In genomic region chr14:89618309-89618708, GRCh38 we compare ENCODE assay signal across 9 cellular contexts.
A peak's percentile ranks its signal among the peaks of the same experiment; 100 is the strongest.
DNase-seq lines count a peak whose midpoint lies in the region; ATAC-seq, FAIRE-seq and TF ChIP-seq lines count a peak whose summit lies in the region.
"Had no signal": no experiment of that assay in that cellular context is flagged by ENCODE, and none has a peak within 500 bp of the region (broad histone marks: within the 10 kb centered on the region; RNA-seq: fewer than 3 reads in every experiment).

No MANE protein-coding gene starts in this region.

- H3K79me2 ChIP-seq in OCI-LY3 (ENCODE audit: low read length) (peaks cover 5% of the 10 kb centered on the region; the same call in 1 of the 2 replicates), endothelial cell of umbilical vein (ENCODE audit: control insufficient read depth, insufficient read depth, low read length) (peaks cover 13% of the 10 kb centered on the region)

- TF ChIP-seq CTCF in OCI-LY3 (IDR thresholded peaks at IDR 0.05; ENCODE audit: low read depth, low read length) = no peak
- TF ChIP-seq CTCF in endothelial cell of umbilical vein (IDR thresholded peaks at IDR 0.05; ENCODE audit: extremely low read depth in 1 of 2, insufficient read depth in 1 of 2, low read depth in 1 of 2, low read length in 2 of 2) = no peak

- H3K9me1 ChIP-seq in endothelial cell of umbilical vein (replicated peaks; ENCODE audit: control insufficient read depth, extremely low read depth, insufficient read depth, low read length) = no peaks in the 10 kb centered on the region

- dilution Hi-C loops in endothelial cell of umbilical vein (cut with MboI; ENCODE audit: extremely low pct_ligation_motif_present, low sequenced_read_pairs) = no loop called here

- no peak overlapping the region for H3K27ac ChIP-seq in OCI-LY3 (ENCODE audit: low read length)
- H3K27ac ChIP-seq in endothelial cell of umbilical vein (ENCODE audit: insufficient read depth, low read depth, low read length) = peak overlapping the region; percentile 77
- peak overlapping the region; percentile 64 for H3K27ac ChIP-seq in muscle layer of colon (ENCODE audit: low read depth, low read length)
- H3K27ac ChIP-seq: 22Rv1 had no signal

- no peaks in the 10 kb centered on the region for H3K36me3 ChIP-seq in OCI-LY3 (replicated peaks; ENCODE audit: low read depth, low read length)
- no peaks in the 10 kb centered on the region for H3K36me3 ChIP-seq in endothelial cell of umbilical vein (ENCODE audit: control insufficient read depth in 2 of 2, extremely low read depth in 1 of 2, insufficient read depth in 2 of 2, low read length in 2 of 2)
- H3K36me3 ChIP-seq in muscle layer of colon (ENCODE audit: insufficient read depth, low read length) = no peaks in the 10 kb centered on the region

- H2AFZ ChIP-seq in OCI-LY3 (ENCODE audit: low read depth, low read length) (peak overlapping the region; percentile 52; the same call in 1 of the 2 replicates), endothelial cell of umbilical vein (ENCODE audit: low read depth, low read length) (peak overlapping the region; percentile 83)

- CTCF ChIA-PET in endothelial cell of umbilical vein (lab: Charles Lee) = interaction anchor here (1.3 to 1.5 kb wide), 2 partner anchors 13 to 15 kb away, joined by 4 read pairs; no protein-coding TSS in a partner anchor

- no TSS peak for BruUV-seq in endothelial cell of umbilical vein (replicated peaks; lab: Mats Ljungman, UMichigan)

- no peak for TF ChIP-seq POLR2A in endothelial cell of umbilical vein (IDR thresholded peaks at IDR 0.05; ENCODE audit: low read depth, low read length)

- H3K4me2 ChIP-seq in OCI-LY3 (ENCODE audit: low read length) (peak overlapping the region; percentile 92), endothelial cell of umbilical vein (ENCODE audit: insufficient read depth, low read length) (peak overlapping the region; percentile 94)

- no peaks in the 10 kb centered on the region for H3K9me3 ChIP-seq in OCI-LY3 (ENCODE audit: insufficient read depth, low read length)
- H3K9me3 ChIP-seq in endothelial cell of umbilical vein (replicated peaks; ENCODE audit: control insufficient read depth, insufficient read depth, low read length) = no peaks in the 10 kb centered on the region
- no peaks in the 10 kb centered on the region for H3K9me3 ChIP-seq in muscle layer of colon (ENCODE audit: low read length)

- H3K4me3 ChIP-seq in OCI-LY3 (ENCODE audit: low read length) (peak overlapping the region; percentile 84), endothelial cell of umbilical vein (replicated peaks in 1 of 3; ENCODE audit: insufficient read depth in 1 of 3, low read depth in 1 of 3, low read length in 3 of 3) (peak overlapping the region; percentile 91 to 97 (median 94)), muscle layer of colon (ENCODE audit: low read depth in 1 of 2, low read length in 2 of 2) (peak overlapping the region; percentile 58 to 61)

- H4K20me1 ChIP-seq in OCI-LY3 (ENCODE audit: insufficient read depth, low read length) (no peaks in the 10 kb centered on the region), endothelial cell of umbilical vein (replicated peaks; ENCODE audit: control insufficient read depth, extremely low read depth, insufficient read depth, low read length) (no peaks in the 10 kb centered on the region)

- POLR2A ChIA-PET in endothelial cell of umbilical vein (lab: Charles Lee) = no interaction called here

- FAIRE-seq in endothelial cell of umbilical vein (lab: Jason Lieb, UNC) (peak; percentile 43), urothelium cell line (lab: Jason Lieb, UNC) (no peak)

- H3K4me1 ChIP-seq in OCI-LY3 (ENCODE audit: low read length) (peaks cover 45% of the 10 kb centered on the region), endothelial cell of umbilical vein (ENCODE audit: control insufficient read depth, extremely low read depth, insufficient read depth, low read length) (peaks cover 28% of the 10 kb centered on the region), muscle layer of colon (ENCODE audit: insufficient read depth, low read length) (peaks cover 21% of the 10 kb centered on the region)

- intact Hi-C loops in endothelial cell of umbilical vein (cut with micrococcal nuclease) = loop anchor here (1.0 to 5.0 kb wide), 6 partner anchors 112 to 336 kb away; partner anchors contain the start of genes EFCAB11 and TDP1

- peak overlapping the region; percentile 74 for H3K9ac ChIP-seq in OCI-LY3 (ENCODE audit: low read length)
- H3K9ac ChIP-seq in endothelial cell of umbilical vein (replicated peaks; ENCODE audit: extremely low read depth, insufficient read depth, low read length) = peak overlapping the region; percentile 92
- H3K9ac ChIP-seq in muscle layer of colon (ENCODE audit: low read length) = peak overlapping the region; percentile 42

- no peak for ATAC-seq in GM18861 (IDR thresholded peaks at IDR 0.05; ENCODE audit: unreplicated experiment)

- DNase-seq in DMS 273 (lab: John Stamatoyannopoulos, UW; ENCODE audit: unreplicated experiment) = peak; percentile 47
- DNase-seq in DMS 273 treated with DMSO at 0.1 percent for 48 hours (lab: John Stamatoyannopoulos, UW) = no peak
- peak; percentile 50 for DNase-seq in endothelial cell of umbilical vein (ENCODE audit: low read depth, low spot score)
- no peak for DNase-seq in urothelium cell line (ENCODE audit: low spot score)
- no peak for DNase-seq in A172 (ENCODE audit: low spot score)

- H3K27me3 ChIP-seq in OCI-LY3 (ENCODE audit: low read depth, low read length) (no peaks in the 10 kb centered on the region), endothelial cell of umbilical vein (ENCODE audit: control insufficient read depth in 2 of 2, insufficient read depth in 2 of 2, low read length in 2 of 2) (no peaks in the 10 kb centered on the region), muscle layer of colon (ENCODE audit: control insufficient read depth in 1 of 2, insufficient read depth in 2 of 2, low read length in 2 of 2) (no peaks in the 10 kb centered on the region)

TF ChIP-seq in endothelial cell of umbilical vein, 7 proteins besides CTCF, POLR2A, EP300 and RAD21:
- no peak for TF ChIP-seq POLR2AphosphoS5 (IDR thresholded peaks at IDR 0.05; ENCODE audit: insufficient read depth, low read depth, low read length)

Comparison
In these comparisons a context has a peak if more than half of its experiments do, and no peak if none do; other contexts are left out.
1. DNase-seq: peak in DMS 273 (single experiment) and endothelial cell of umbilical vein (single experiment); none in DMS 273 treated with DMSO at 0.1 percent for 48 hours (single experiment), urothelium cell line (single experiment) and A172 (single experiment).
2. H3K9ac ChIP-seq: peak in every context shown above with its lines; median percentile 92 in endothelial cell of umbilical vein; 74 in OCI-LY3; 42 in muscle layer of colon.
3. Peak in every context shown above with its lines, with median percentiles within 50 percentile points of each other: H3K4me3 ChIP-seq.